Comparison of ENCODE assay signal across 22 cellular contexts in genomic region chrX:2841511-2841910, GRCh38. TPM values are rescaled to one million over a fixed set of nuclear protein-coding genes. Genes with fewer than 3 reads are reported as not detected.
A peak's percentile ranks its signal among the peaks of the same experiment; 100 is the strongest.
DNase-seq lines count a peak whose midpoint lies in the region; ATAC-seq, FAIRE-seq and TF ChIP-seq lines count a peak whose summit lies in the region.
"Had no signal": no experiment of that assay in that cellular context is flagged by ENCODE, and none has a peak within 500 bp of the region (broad histone marks: within the 10 kb centered on the region; RNA-seq: fewer than 3 reads in every experiment).

No MANE protein-coding gene starts in this region.

- peaks cover 11% of the 10 kb centered on the region for H3K4me1 Mint-ChIP-seq in astrocyte (ENCODE audit: low read depth, unreplicated experiment)
- H3K4me1 Mint-ChIP-seq in endodermal cell: no peaks in the 10 kb centered on the region

- H3K36me3 ChIP-seq in astrocyte (ENCODE audit: insufficient read depth, low read length) (no peaks in the 10 kb centered on the region), endodermal cell (ENCODE audit: control insufficient read depth, insufficient read depth, low read length) (peaks cover 14% of the 10 kb centered on the region), osteoblast (ENCODE audit: insufficient read depth, low read length) (no peaks in the 10 kb centered on the region), MM.1S (replicated peaks; ENCODE audit: insufficient read depth, low read length) (no peaks in the 10 kb centered on the region)
- H3K36me3 ChIP-seq: BE2C, Peyer's patch had no signal

- H3K9me3 ChIP-seq in astrocyte (ENCODE audit: insufficient read depth, low read depth, low read length): no peaks in the 10 kb centered on the region
- peaks cover 26% of the 10 kb centered on the region for H3K9me3 ChIP-seq in endodermal cell (ENCODE audit: control insufficient read depth, low read length)
- no peaks in the 10 kb centered on the region for H3K9me3 ChIP-seq in osteoblast (ENCODE audit: low read depth, low read length)
- H3K9me3 ChIP-seq in MM.1S (replicated peaks; ENCODE audit: insufficient read depth, low read length): no peaks in the 10 kb centered on the region
- H3K9me3 ChIP-seq: BE2C, Peyer's patch had no signal

- no peak overlapping the region for H2AFZ ChIP-seq in astrocyte (ENCODE audit: low read depth, low read length)
- H2AFZ ChIP-seq in osteoblast (ENCODE audit: low read length): peak overlapping the region; percentile 85
- H2AFZ ChIP-seq in MM.1S (ENCODE audit: low read length): no peak overlapping the region
- H2AFZ ChIP-seq: GM23248 had no signal

- no peaks in the 10 kb centered on the region for H4K20me1 ChIP-seq in astrocyte (ENCODE audit: insufficient read depth, low read length)
- H4K20me1 ChIP-seq in osteoblast (ENCODE audit: insufficient read depth, low read length): no peaks in the 10 kb centered on the region
- no peaks in the 10 kb centered on the region for H4K20me1 ChIP-seq in MM.1S (ENCODE audit: insufficient read depth, low read length)

- H3K4me3 ChIP-seq in astrocyte (ENCODE audit: insufficient read depth, low read depth, low read length) (no peak overlapping the region), endodermal cell (ENCODE audit: low read length) (no peak overlapping the region), osteoblast (ENCODE audit: insufficient read depth, low read length) (no peak overlapping the region), MM.1S (ENCODE audit: low read length) (no peak overlapping the region)
- H3K4me3 ChIP-seq: GM23248, Peyer's patch had no signal

- H3K27me3 Mint-ChIP-seq in astrocyte (ENCODE audit: low read depth, unreplicated experiment): no peaks in the 10 kb centered on the region
- H3K27me3 Mint-ChIP-seq in endodermal cell (ENCODE audit: insufficient read depth): no peaks in the 10 kb centered on the region

- no peak overlapping the region for H3K9ac ChIP-seq in astrocyte (ENCODE audit: low read length)
- no peak overlapping the region for H3K9ac ChIP-seq in endodermal cell (ENCODE audit: extremely low read depth, low read length, poor library complexity, severe bottlenecking)
- H3K9ac ChIP-seq in MM.1S (ENCODE audit: low read length): no peak overlapping the region
- H3K9ac ChIP-seq: GM23248 had no signal

- TF ChIP-seq POLR2A in GM18505 (IDR thresholded peaks at IDR 0.05; ENCODE audit: borderline replicate concordance, extremely low read depth, insufficient read depth, insufficient read length): no peak

- peak; percentile 47 for FAIRE-seq in astrocyte (lab: Jason Lieb, UNC)

- peak overlapping the region; percentile 47 for H3K27ac Mint-ChIP-seq in astrocyte (ENCODE audit: unreplicated experiment)
- no peak overlapping the region for H3K27ac Mint-ChIP-seq in endodermal cell

- no peaks in the 10 kb centered on the region for H3K9me3 Mint-ChIP-seq in astrocyte (ENCODE audit: unreplicated experiment)
- H3K9me3 Mint-ChIP-seq in endodermal cell: peaks cover 37% of the 10 kb centered on the region

- H3K4me3 Mint-ChIP-seq in astrocyte (ENCODE audit: unreplicated experiment) (no peak overlapping the region), endodermal cell (no peak overlapping the region)

- H3K4me1 ChIP-seq in astrocyte (ENCODE audit: insufficient read depth, low read length) (no peaks in the 10 kb centered on the region), endodermal cell (ENCODE audit: control insufficient read depth, insufficient read depth, low read length) (no peaks in the 10 kb centered on the region), osteoblast (ENCODE audit: insufficient read depth, low read length) (no peaks in the 10 kb centered on the region), MM.1S (ENCODE audit: low read length) (no peaks in the 10 kb centered on the region)
- H3K4me1 ChIP-seq: BE2C, Peyer's patch had no signal

- H3K36me3 Mint-ChIP-seq in astrocyte (ENCODE audit: low read depth, unreplicated experiment): peaks cover 4% of the 10 kb centered on the region
- peaks cover 65% of the 10 kb centered on the region for H3K36me3 Mint-ChIP-seq in endodermal cell (ENCODE audit: low read depth)

- H3K4me2 ChIP-seq in astrocyte (ENCODE audit: low read length) (no peak overlapping the region), osteoblast (ENCODE audit: insufficient read depth, low read length) (peak overlapping the region; percentile 34), MM.1S (ENCODE audit: low read depth, low read length) (no peak overlapping the region)

- no peaks in the 10 kb centered on the region for H3K79me2 ChIP-seq in astrocyte (ENCODE audit: insufficient read depth, low read length)
- no peaks in the 10 kb centered on the region for H3K79me2 ChIP-seq in osteoblast (ENCODE audit: insufficient read depth, low read length)
- no peaks in the 10 kb centered on the region for H3K79me2 ChIP-seq in MM.1S (ENCODE audit: low read length)

- H3K9me2 ChIP-seq in MM.1S (replicated peaks; ENCODE audit: insufficient read depth, low read length): no peaks in the 10 kb centered on the region

- no peaks in the 10 kb centered on the region for H3F3A ChIP-seq in MM.1S (ENCODE audit: insufficient read depth, low read length)

- no peak for TF ChIP-seq CTCF in astrocyte (IDR thresholded peaks at IDR 0.05; ENCODE audit: insufficient read depth, low read depth, low read length)
- no peak for TF ChIP-seq CTCF in endodermal cell (conservative IDR thresholded peaks at IDR 0.05)
- no peak for TF ChIP-seq CTCF in osteoblast (IDR thresholded peaks at IDR 0.05; ENCODE audit: extremely low read depth, low read depth, low read length)
- no peak for TF ChIP-seq CTCF in MM.1S (IDR thresholded peaks at IDR 0.05; ENCODE audit: low read length)

- DNase-seq in M059J (ENCODE audit: low read depth): peak; percentile 60
- DNase-seq in astrocyte (ENCODE audit: low read depth): peak; percentile 64
- DNase-seq in endodermal cell: peak; percentile 19
- no peak for DNase-seq in osteoblast (ENCODE audit: insufficient read length, low spot score, missing footprints)
- no peak for DNase-seq in stimulated activated CD4-positive, alpha-beta T cell treated with anti-CD3 and anti-CD28 coated beads, Interleukin-2, amount 100 ng/mL, for 24 hours
- no peak for DNase-seq in MM.1S
- DNase-seq: BE2C, DMS79, GM23248, HCEC 1CT, KG1, MV-4-11, NCI-H1105 treated with DMSO at 0.1 percent for 48 hours, NCI-H2029 treated with DMSO at 0.1 percent for 48 hours, NCI-H345, NCI-H524, NCI-H774, Peyer's patch had no signal

- 61 to 96% methylated on average over 4 to 8 of the region's 9 CpGs for WGBS in endodermal cell (ENCODE audit: insufficient coverage in 1 of 2, insufficient read length in 1 of 2), 2 experiments

- no peak overlapping the region for H3K27ac ChIP-seq in astrocyte (ENCODE audit: low read depth, low read length)
- no peak overlapping the region for H3K27ac ChIP-seq in endodermal cell (ENCODE audit: low read depth, low read length)
- H3K27ac ChIP-seq in osteoblast (ENCODE audit: low read depth, low read length): no peak overlapping the region
- no peak overlapping the region for H3K27ac ChIP-seq in MM.1S (ENCODE audit: low read length)
- H3K27ac ChIP-seq: GM23248, Peyer's patch had no signal

- ATAC-seq in HG03175 (IDR thresholded peaks at IDR 0.05; ENCODE audit: unreplicated experiment): no peak
- ATAC-seq in GM18505 (IDR thresholded peaks at IDR 0.05; ENCODE audit: unreplicated experiment): no peak

- H3K27me3 ChIP-seq in astrocyte (ENCODE audit: insufficient read depth, low read length) (no peaks in the 10 kb centered on the region), endodermal cell (ENCODE audit: control insufficient read depth, insufficient read depth, low read length, poor library complexity, severe bottlenecking) (no peaks in the 10 kb centered on the region), osteoblast (ENCODE audit: insufficient read depth, low read length) (no peaks in the 10 kb centered on the region), MM.1S (replicated peaks; ENCODE audit: insufficient read depth, low read length) (no peaks in the 10 kb centered on the region)
- H3K27me3 ChIP-seq: BE2C, Peyer's patch had no signal

RNA-seq across cellular contexts. Expression of gene GYG2, which starts 12.8 kb away (rescaled TPM):
- total RNA-seq in M059J (2014; rRNA removed; shearing (Covaris generic)): 3.9 and 5.2 TPM in 2 replicates
- total RNA-seq in astrocyte (15.5 and 16.3 TPM in 2 replicates), endodermal cell (100 to 1,000 TPM in 1 of 2 donors, 10 to 100 TPM in 1; 52.6 to 108 TPM), osteoblast (5.6 and 6.2 TPM in 2 replicates)
- polyA plus RNA-seq in endodermal cell (2013, experiment 1 of 2): 32.2 TPM
- 35.8 TPM for polyA plus RNA-seq in endodermal cell (2013, experiment 2 of 2)
- total RNA-seq: HT1080, OCI-LY7 had no signal

Comparison
In these comparisons a context has a peak if more than half of its experiments do, and no peak if none do; other contexts are left out.
1. DNase-seq: peak in M059J (single experiment), astrocyte (single experiment) and endodermal cell (single experiment); none in osteoblast (single experiment), stimulated activated CD4-positive, alpha-beta T cell treated with anti-CD3 and anti-CD28 coated beads, Interleukin-2, amount 100 ng/mL, for 24 hours (0 of 2) and MM.1S (single experiment).